Comparison of ENCODE assay signal across 1 cellular context in genomic region chr5:112996830-112997374, GRCh38.
TF ChIP-seq lines count a peak whose summit lies in the region.

No MANE protein-coding gene starts in this region.

TF ChIP-seq in IMR-90, 13 proteins besides CTCF, POLR2A, EP300 and RAD21:
- no peak for TF ChIP-seq RCOR1 (IDR thresholded peaks at IDR 0.05; ENCODE audit: insufficient replicate concordance, low read length)
- no peak for TF ChIP-seq ELK1 (IDR thresholded peaks at IDR 0.05; ENCODE audit: borderline replicate concordance, low read depth, low read length)
- no peak for TF ChIP-seq CHD1 (IDR thresholded peaks at IDR 0.05; ENCODE audit: low read depth, low read length)
- TF ChIP-seq RFX5 (IDR thresholded peaks at IDR 0.05; ENCODE audit: low read depth, low read length), result no peak
- no peak for TF ChIP-seq MAZ (IDR thresholded peaks at IDR 0.05; ENCODE audit: borderline replicate concordance, low read depth, low read length)
- TF ChIP-seq CEBPB (IDR thresholded peaks at IDR 0.05; ENCODE audit: low read depth, low read length), result no peak
- no peak for TF ChIP-seq MAFK (IDR thresholded peaks at IDR 0.05; ENCODE audit: low read depth, low read length)
- no peak for TF ChIP-seq NFE2L2 (IDR thresholded peaks at IDR 0.05; ENCODE audit: low read depth, low read length)
- TF ChIP-seq BHLHE40 (IDR thresholded peaks at IDR 0.05; ENCODE audit: low read depth, low read length), result no peak
- TF ChIP-seq SMC3 (IDR thresholded peaks at IDR 0.05; ENCODE audit: low read depth, low read length), result no peak
- no peak for TF ChIP-seq MXI1 (IDR thresholded peaks at IDR 0.05; ENCODE audit: borderline replicate concordance, low read depth, low read length)
- TF ChIP-seq USF2 (IDR thresholded peaks at IDR 0.05; ENCODE audit: low read depth, low read length), result no peak
- no peak for TF ChIP-seq FOS (IDR thresholded peaks at IDR 0.05; ENCODE audit: low read depth, low read length)
